8 cellular contexts compared by ENCODE assay signal in the genomic region with DNA sequence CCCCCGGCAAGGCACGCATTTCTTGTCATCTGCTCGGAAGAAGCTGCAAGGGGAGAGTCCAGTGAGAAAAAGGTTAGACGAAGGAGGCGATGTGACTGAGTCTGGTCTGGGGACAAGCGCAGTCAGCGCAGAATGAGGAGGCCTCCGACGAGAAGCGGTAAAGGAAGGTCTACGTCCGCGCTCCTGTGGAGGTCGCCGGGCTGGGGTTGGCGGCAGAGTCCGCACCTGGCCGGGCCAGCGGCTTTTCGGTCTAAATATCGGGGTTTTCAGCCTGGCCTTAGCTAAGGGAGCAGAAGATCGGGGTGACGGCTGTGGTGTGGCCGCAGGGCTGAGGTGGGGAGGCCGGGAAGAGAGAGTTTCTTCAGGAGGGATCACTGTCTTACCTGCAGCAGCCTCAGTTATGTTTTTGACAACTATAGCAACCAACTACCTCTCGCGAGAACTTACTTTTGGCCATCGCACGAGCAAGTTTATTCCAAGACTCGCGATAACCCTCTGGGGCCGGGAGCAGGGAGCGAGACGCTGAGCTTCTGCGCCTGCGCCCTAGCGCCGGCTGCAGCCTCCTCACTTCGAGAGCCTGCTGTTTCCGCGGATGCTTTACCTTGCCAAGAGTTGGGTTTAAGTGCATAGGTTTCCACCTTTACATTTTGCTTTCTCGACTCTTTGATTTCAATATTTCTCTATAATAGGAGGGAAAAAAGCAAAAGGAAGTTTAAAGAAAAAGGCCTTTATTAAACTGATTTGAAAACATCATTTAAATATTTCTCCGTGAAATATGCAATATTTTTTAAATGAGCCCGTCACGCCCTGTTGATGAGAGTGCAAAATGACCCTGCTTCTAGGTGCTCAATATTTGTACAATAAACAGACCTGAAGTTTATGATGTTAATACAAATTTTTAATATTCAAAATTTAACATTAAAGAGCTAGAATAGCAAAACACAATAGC. TPM values are rescaled to one million over a fixed set of nuclear protein-coding genes. Genes with fewer than 3 reads are reported as not detected.
DNase-seq lines count a peak whose midpoint lies in the region; ATAC-seq and TF ChIP-seq lines count a peak whose summit lies in the region.

Gene CFAP70 (minus strand): TSS at position 534 of the 949 bp plus-strand sequence. CDS start 4,068 bp downstream, outside the sequence.

- no peaks in the 10 kb centered on the region for H4K20me1 ChIP-seq in Karpas-422 (ENCODE audit: insufficient read depth, low read depth, low read length)

- H3K27me3 Mint-ChIP-seq in naive B cell, result peaks cover 7 to 14% (median 11%) of the 10 kb centered on the region in 3 donors

- ATAC-seq in GM21786 (IDR thresholded peaks at IDR 0.05; ENCODE audit: unreplicated experiment) (peak; percentile 90), naive B cell (ENCODE audit: low read depth in 2 of 2) (peak; percentile 93 to 96)

- peak within 1 kb of the TSS; percentile 26; the same call in 1 of the 2 replicates for H3K27ac ChIP-seq in Karpas-422 (ENCODE audit: low read length)

- no peaks in the 10 kb centered on the region for H3K27me3 ChIP-seq in Karpas-422 (ENCODE audit: low read length)

- H3K79me2 ChIP-seq in Karpas-422 (ENCODE audit: low read length), result no peaks in the 10 kb centered on the region

- H3K4me1 Mint-ChIP-seq in naive B cell, result peaks cover 9 to 17% (median 15%) of the 10 kb centered on the region in 3 donors

- peak within 1 kb of the TSS; percentile 69 for H3K4me3 ChIP-seq in Karpas-422 (ENCODE audit: low read length)
- H3K4me3 ChIP-seq in fibroblast of mammary gland (ENCODE audit: control insufficient read depth, low read depth, low read length), result peak within 1 kb of the TSS; percentile 88

- H2AFZ ChIP-seq in Karpas-422 (ENCODE audit: low read length), result peak within 1 kb of the TSS; percentile 40; the same call in 1 of the 2 replicates

- peak within 1 kb of the TSS; percentile 82 for H3K4me2 ChIP-seq in Karpas-422 (ENCODE audit: low read depth, low read length, poor library complexity, severe bottlenecking)

- peaks cover 12% of the 10 kb centered on the region for H3K4me1 ChIP-seq in Karpas-422 (ENCODE audit: low read length)

- no peak for TF ChIP-seq CTCF in fibroblast of mammary gland (conservative IDR thresholded peaks at IDR 0.05; ENCODE audit: control insufficient read depth, insufficient read depth, low read depth, low read length)

- H3K9me3 Mint-ChIP-seq in naive B cell, result no peaks in the 10 kb centered on the region

- no peaks in the 10 kb centered on the region for H3K36me3 Mint-ChIP-seq in naive B cell

- H3K36me3 ChIP-seq in Karpas-422 (ENCODE audit: insufficient read depth, low read length), result peaks cover 4% of the 10 kb centered on the region; the same call in 1 of the 2 replicates

- H3K9me2 ChIP-seq in Karpas-422 (replicated peaks; ENCODE audit: insufficient read depth, low read length), result no peaks in the 10 kb centered on the region

- H3K27ac Mint-ChIP-seq in naive B cell, result peak within 1 kb of the TSS; percentile 82 to 99 (median 94)

- H3K9me3 ChIP-seq in Karpas-422 (ENCODE audit: low read length), result no peaks in the 10 kb centered on the region

- DNase-seq in DMS79 (lab: John Stamatoyannopoulos, UW), result peak; percentile 76
- peak; percentile 95 for DNase-seq in Karpas-422
- peak; percentile 96 for DNase-seq in RKO (ENCODE audit: low spot score)
- peak; percentile 74 to 85 for DNase-seq in activated T-helper 1 cell treated with anti-CD3 and anti-CD28 coated beads, Interleukin-2, amount 50 U/mL, for 16 hours (ENCODE audit: low read depth in 1 of 2, low spot score in 1 of 2)
- DNase-seq in fibroblast of mammary gland (ENCODE audit: low read depth), result peak; percentile 95
- peak; percentile 89 for DNase-seq in naive B cell
- peak; percentile 84 to 88 for DNase-seq in stimulated activated CD8-positive, alpha-beta memory T cell treated with anti-CD3 and anti-CD28 coated beads, Interleukin-7, amount 100 ng/mL, for 48 hours (ENCODE audit: extremely low read depth in 1 of 2, low read depth in 1 of 2)

- peak within 1 kb of the TSS; percentile 89 to 99 (median 97) for H3K4me3 Mint-ChIP-seq in naive B cell

- H3K9ac ChIP-seq in Karpas-422 (ENCODE audit: low read length), result peak within 1 kb of the TSS; percentile 75

RNA-seq across cellular contexts. Expression of gene CFAP70, which starts in this region (rescaled TPM):
- 14.2 and 14.4 TPM in 2 replicates for total RNA-seq in Karpas-422 (2014; rRNA removed; shearing (Covaris generic); ENCODE audit: low replicate concordance)
- polyA plus RNA-seq in naive B cell (ENCODE audit: low read depth in 6 of 6), result under 1 TPM in 3 of 6 donors, not detected in 3; 0.09 to 0.26 (median 0.18) TPM

Comparison
In these comparisons a context has a peak if more than half of its experiments do, and no peak if none do; other contexts are left out.
1. Peak in every context shown above with its lines: DNase-seq, ATAC-seq, H3K4me3 ChIP-seq and H3K27ac ChIP-seq.
2. Peak in DNase-seq and ATAC-seq in naive B cell; RNA of the gene not detected or under 1 TPM.